Comparison of ENCODE assay signal across 8 cellular contexts in genomic region chr20:38674178-38675133, GRCh38. TPM values are rescaled to one million over a fixed set of nuclear protein-coding genes. Genes with fewer than 3 reads are reported as not detected.
A peak's percentile ranks its signal among the peaks of the same experiment; 100 is the strongest.
DNase-seq lines count a peak whose midpoint lies in the region; ATAC-seq and TF ChIP-seq lines count a peak whose summit lies in the region.
"Had no signal": no experiment of that assay in that cellular context is flagged by ENCODE, and none has a peak within 500 bp of the region (broad histone marks: within the 10 kb centered on the region; RNA-seq: fewer than 3 reads in every experiment).

No MANE protein-coding gene starts in this region.

- peaks cover 33% of the 10 kb centered on the region for H3K27me3 Mint-ChIP-seq in activated CD8-positive, alpha-beta T cell treated with anti-CD3 and anti-CD28 coated beads for 36 hours
- H3K27me3 Mint-ChIP-seq in mesothelial cell of epicardium (ENCODE audit: low read depth), result peaks cover 90% of the 10 kb centered on the region

- H3K4me3 Mint-ChIP-seq in activated CD8-positive, alpha-beta T cell treated with anti-CD3 and anti-CD28 coated beads for 36 hours, result peak overlapping the region; percentile 75
- H3K4me3 Mint-ChIP-seq in mesothelial cell of epicardium, result peak overlapping the region; percentile 79

- no peak overlapping the region for H3K27ac Mint-ChIP-seq in activated CD8-positive, alpha-beta T cell treated with anti-CD3 and anti-CD28 coated beads for 36 hours
- H3K27ac Mint-ChIP-seq in mesothelial cell of epicardium, result peak overlapping the region; percentile 39

- TF ChIP-seq POLR2A in GM18951 (IDR thresholded peaks at IDR 0.05; ENCODE audit: extremely low read depth, insufficient read depth, insufficient read length), result peak; percentile 31

- DNase-seq in NCI-H1092 treated with DMSO at 0.1 percent for 48 hours (lab: John Stamatoyannopoulos, UW) (peak; percentile 74), mesothelial cell of epicardium (ENCODE audit: low spot score in 2 of 2, unreplicated experiment in 2 of 2) (peak; percentile 75 to 76)
- peak; percentile 75 for DNase-seq in activated CD8-positive, alpha-beta T cell treated with anti-CD3 and anti-CD28 coated beads for 36 hours
- peak; percentile 15 for DNase-seq in effector CD4-positive, alpha-beta T cell
- peak; percentile 43 for DNase-seq in stimulated activated CD8-positive, alpha-beta memory T cell treated with anti-CD3 and anti-CD28 coated beads, Interleukin-15, amount 100 ng/mL, for 24 hours (ENCODE audit: low read depth)

- in situ Hi-C loops in GM18951 (cut with MboI; ENCODE audit: low sequenced_read_pairs, unreplicated experiment), result no loop called here

- H3K36me3 Mint-ChIP-seq in activated CD8-positive, alpha-beta T cell treated with anti-CD3 and anti-CD28 coated beads for 36 hours (ENCODE audit: low read depth), result no peaks in the 10 kb centered on the region
- H3K36me3 Mint-ChIP-seq in mesothelial cell of epicardium, result no peaks in the 10 kb centered on the region

- TF ChIP-seq CTCF in activated CD8-positive, alpha-beta T cell treated with anti-CD3 and anti-CD28 coated beads for 36 hours (IDR thresholded peaks at IDR 0.05), result no peak
- no peak for TF ChIP-seq CTCF in mesothelial cell of epicardium (IDR thresholded peaks at IDR 0.05; ENCODE audit: unreplicated experiment)

- CTCF ChIA-PET in activated CD8-positive, alpha-beta T cell treated with anti-CD3 and anti-CD28 coated beads for 36 hours (lab: Charles Lee), result interaction anchor here (0.8 to 2.3 kb wide), 3 partner anchors 15 to 115 kb away, joined by 3 to 20 read pairs (median 3); no protein-coding TSS in a partner anchor

- H3K4me1 Mint-ChIP-seq in activated CD8-positive, alpha-beta T cell treated with anti-CD3 and anti-CD28 coated beads for 36 hours (ENCODE audit: low read depth), result peaks cover 7% of the 10 kb centered on the region
- peaks cover 7% of the 10 kb centered on the region for H3K4me1 Mint-ChIP-seq in mesothelial cell of epicardium

- no peaks in the 10 kb centered on the region for H3K9me3 Mint-ChIP-seq in activated CD8-positive, alpha-beta T cell treated with anti-CD3 and anti-CD28 coated beads for 36 hours
- no peaks in the 10 kb centered on the region for H3K9me3 Mint-ChIP-seq in mesothelial cell of epicardium

- intact Hi-C loops in activated CD8-positive, alpha-beta T cell treated with anti-CD3 and anti-CD28 coated beads for 36 hours (cut with micrococcal nuclease), result no loop called here

- POLR2A ChIA-PET in activated CD8-positive, alpha-beta T cell treated with anti-CD3 and anti-CD28 coated beads for 36 hours (lab: Charles Lee), result interaction anchor here (0.6 to 0.8 kb wide), 2 partner anchors 15 to 51 kb away, joined by 3 read pairs; no protein-coding TSS in a partner anchor

- ATAC-seq in activated CD8-positive, alpha-beta T cell treated with anti-CD3 and anti-CD28 coated beads for 36 hours, result peak; percentile 92
- ATAC-seq in GM21526 (IDR thresholded peaks at IDR 0.05; ENCODE audit: low FRiP score, unreplicated experiment), result no peak

RNA-seq across cellular contexts. Expression of gene SLC32A1, which starts 49.8 kb away (rescaled TPM):
- total RNA-seq in activated CD8-positive, alpha-beta T cell treated with anti-CD3 and anti-CD28 coated beads for 36 hours, result not detected
- not detected in 3 replicates for total RNA-seq in mesothelial cell of epicardium
- total RNA-seq: pulmonary artery endothelial cell had no signal

Comparison
In these comparisons a context has a peak if more than half of its experiments do, and no peak if none do; other contexts are left out.
1. DNase-seq: peak in every context shown above with its lines; median percentile 76 in mesothelial cell of epicardium; 75 in activated CD8-positive, alpha-beta T cell treated with anti-CD3 and anti-CD28 coated beads for 36 hours; 74 in NCI-H1092 treated with DMSO at 0.1 percent for 48 hours; 43 in stimulated activated CD8-positive, alpha-beta memory T cell treated with anti-CD3 and anti-CD28 coated beads, Interleukin-15, amount 100 ng/mL, for 24 hours; 15 in effector CD4-positive, alpha-beta T cell.